Comparison of ENCODE assay signal across 8 cellular contexts in the genomic region with DNA sequence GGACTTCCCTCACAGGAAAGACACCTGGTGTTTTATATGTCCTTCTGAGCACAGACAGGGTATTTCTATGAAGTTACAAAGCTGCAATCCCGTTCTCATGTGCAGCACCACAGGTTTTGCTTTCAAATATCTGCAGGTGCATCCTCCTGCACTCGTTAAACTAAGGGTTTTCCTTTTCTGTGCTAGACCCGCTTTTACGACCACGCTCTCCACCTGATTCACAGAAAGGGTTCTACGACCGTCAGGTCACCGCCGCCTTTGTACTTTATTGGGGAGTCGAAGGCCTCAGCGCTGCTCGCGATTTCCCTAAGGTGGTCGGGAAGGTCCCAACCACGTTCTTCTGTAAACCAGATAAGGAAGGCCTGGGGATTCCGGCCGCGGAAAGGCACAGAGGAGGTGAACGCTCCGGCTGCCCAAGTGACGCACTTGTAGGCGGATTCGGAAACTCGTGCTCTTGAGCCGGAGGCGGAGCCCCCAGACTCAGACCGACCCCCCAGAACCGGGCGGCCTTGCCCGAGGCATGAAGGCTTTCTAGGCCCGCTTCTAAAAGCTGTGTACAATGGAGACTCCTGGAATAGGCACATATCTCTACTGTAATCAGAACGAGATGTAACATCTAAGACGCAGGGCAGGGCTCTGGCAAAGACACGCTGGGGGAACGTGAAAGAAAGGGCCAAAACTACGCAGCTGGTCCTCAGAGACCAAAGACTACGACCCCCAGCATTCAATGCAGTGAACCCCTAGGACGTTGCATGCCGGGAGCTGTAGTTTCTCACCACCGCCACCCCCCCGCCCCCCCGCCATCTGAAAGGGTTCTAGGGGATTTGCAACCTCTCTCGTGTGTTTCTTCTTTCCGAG. TPM values are rescaled to one million over a fixed set of nuclear protein-coding genes. Genes with fewer than 3 reads are reported as not detected.
DNase-seq lines count a peak whose midpoint lies in the region; ATAC-seq and TF ChIP-seq lines count a peak whose summit lies in the region.

No MANE protein-coding gene starts in this region.

- H3K9me3 Mint-ChIP-seq in T-helper 2 cell treated with Interferon-gamma antibody and Interleukin-4, amounts not matched to agents 5 μg/mL and 100 μg/mL, for 36 hours, result no peaks in the 10 kb centered on the region

- H3K27ac ChIP-seq in ascending aorta, result peak overlapping the region; percentile 95 to 97
- peak overlapping the region; percentile 98 for H3K27ac ChIP-seq in right cardiac atrium (ENCODE audit: low read length)
- peak overlapping the region; percentile 84 to 92 for H3K27ac ChIP-seq in prostate gland
- H3K27ac ChIP-seq in upper lobe of right lung, result peak overlapping the region; percentile 97

- H3K27me3 ChIP-seq in ascending aorta, result no peaks in the 10 kb centered on the region
- no peaks in the 10 kb centered on the region for H3K27me3 ChIP-seq in right cardiac atrium (ENCODE audit: control insufficient read depth, insufficient read depth)
- no peaks in the 10 kb centered on the region for H3K27me3 ChIP-seq in prostate gland (replicated peaks; ENCODE audit: insufficient read depth)
- no peaks in the 10 kb centered on the region for H3K27me3 ChIP-seq in upper lobe of right lung

- peaks cover 3 to 12% of the 10 kb centered on the region in 2 donors for H3K36me3 ChIP-seq in ascending aorta
- no peaks in the 10 kb centered on the region for H3K36me3 ChIP-seq in prostate gland
- peaks cover 19% of the 10 kb centered on the region for H3K36me3 ChIP-seq in upper lobe of right lung

- TF ChIP-seq CTCF in GM10266 (IDR thresholded peaks at IDR 0.05; ENCODE audit: control insufficient read depth, insufficient read depth, low read depth, missing control alignments) (no peak), ascending aorta (IDR thresholded peaks at IDR 0.05) (no peak), prostate gland (IDR thresholded peaks at IDR 0.05) (no peak), upper lobe of right lung (IDR thresholded peaks at IDR 0.05) (no peak)

- intact Hi-C loops in ascending aorta (cut with DNase I), result no loop called here
- intact Hi-C loops in right cardiac atrium (cut with DNase I), result no loop called here
- intact Hi-C loops in prostate gland (cut with DNase I), result no loop called here
- intact Hi-C loops in upper lobe of right lung (cut with DNase I), result no loop called here

- H3K27ac Mint-ChIP-seq in T-helper 2 cell treated with Interferon-gamma antibody and Interleukin-4, amounts not matched to agents 5 μg/mL and 100 μg/mL, for 36 hours, result peak overlapping the region; percentile 99

- H3K4me3 Mint-ChIP-seq in T-helper 2 cell treated with Interferon-gamma antibody and Interleukin-4, amounts not matched to agents 5 μg/mL and 100 μg/mL, for 36 hours, result peak overlapping the region; percentile 86

- H3K4me1 Mint-ChIP-seq in T-helper 2 cell treated with Interferon-gamma antibody and Interleukin-4, amounts not matched to agents 5 μg/mL and 100 μg/mL, for 36 hours (ENCODE audit: low read depth), result peaks cover 48% of the 10 kb centered on the region

- H3K36me3 Mint-ChIP-seq in T-helper 2 cell treated with Interferon-gamma antibody and Interleukin-4, amounts not matched to agents 5 μg/mL and 100 μg/mL, for 36 hours (ENCODE audit: low read depth), result peaks cover 39% of the 10 kb centered on the region

- under 1% methylated on average over 44 of the region's 44 CpGs for whole genome bisulfite sequencing in right cardiac atrium
- under 1% methylated on average over 43 of the region's 44 CpGs for WGBS in prostate gland

- peaks cover 9 to 22% of the 10 kb centered on the region in 2 donors for H3K4me1 ChIP-seq in ascending aorta
- no peaks in the 10 kb centered on the region for H3K4me1 ChIP-seq in right cardiac atrium (ENCODE audit: control insufficient read depth, insufficient read depth, low read length)
- no peaks in the 10 kb centered on the region for H3K4me1 ChIP-seq in prostate gland (replicated peaks)
- peaks cover 25% of the 10 kb centered on the region for H3K4me1 ChIP-seq in upper lobe of right lung

- H3K4me3 ChIP-seq in ascending aorta, result peak overlapping the region; percentile 58 to 99
- peak overlapping the region; percentile 71 for H3K4me3 ChIP-seq in right cardiac atrium (ENCODE audit: low read length)
- peak overlapping the region; percentile 45 to 67 for H3K4me3 ChIP-seq in prostate gland
- peak overlapping the region; percentile 60 for H3K4me3 ChIP-seq in upper lobe of right lung

- H3K9me3 ChIP-seq in ascending aorta (no peaks in the 10 kb centered on the region), right cardiac atrium (ENCODE audit: control insufficient read depth, low read length) (no peaks in the 10 kb centered on the region), prostate gland (no peaks in the 10 kb centered on the region), upper lobe of right lung (no peaks in the 10 kb centered on the region)

- peaks cover 3% of the 10 kb centered on the region for H3K27me3 Mint-ChIP-seq in T-helper 2 cell treated with Interferon-gamma antibody and Interleukin-4, amounts not matched to agents 5 μg/mL and 100 μg/mL, for 36 hours (ENCODE audit: low read depth)

- TF ChIP-seq POLR2A in prostate gland (IDR thresholded peaks at IDR 0.05), result peak; percentile 22

- ATAC-seq in HG02885 (IDR thresholded peaks at IDR 0.05; ENCODE audit: poor library complexity, unreplicated experiment), result peak; percentile 28
- peak; percentile 75 to 80 for ATAC-seq in right cardiac atrium
- ATAC-seq in upper lobe of right lung, result peak; percentile 74

- DNase-seq in GM10266 (ENCODE audit: extremely low spot score), result peak; percentile 77
- peak; percentile 94 for DNase-seq in NCI-H2029 (lab: John Stamatoyannopoulos, UW)
- peak; percentile 86 for DNase-seq in T-helper 2 cell treated with Interferon-gamma antibody and Interleukin-4, amounts not matched to agents 5 μg/mL and 100 μg/mL, for 36 hours (ENCODE audit: low spot score)
- DNase-seq in ascending aorta (ENCODE audit: low spot score in 2 of 2), result peak; percentile 12 to 92
- DNase-seq in right cardiac atrium, result peak; percentile 91 to 94 (median 93)
- DNase-seq in prostate gland (ENCODE audit: low spot score), result peak; percentile 90
- DNase-seq in upper lobe of right lung, result peak; percentile 93

RNA-seq across cellular contexts. Expression of a gene that starts 0.9 kb away (rescaled TPM):
- total RNA-seq in ascending aorta, result 250 TPM
- 100 to 1,000 TPM; 292 to 625 (median 497) TPM for total RNA-seq in right cardiac atrium
- 369 TPM for polyA plus RNA-seq in right cardiac atrium
- total RNA-seq in prostate gland, result 100 to 1,000 TPM; 300 to 652 TPM
- 676 TPM for total RNA-seq in upper lobe of right lung

RNA-seq across cellular contexts. Expression of a gene that starts 36.4 kb away (rescaled TPM):
- total RNA-seq in ascending aorta, result 11.8 TPM
- total RNA-seq in right cardiac atrium, result 10 to 100 TPM; 10.6 to 17.7 (median 12.4) TPM
- 9.8 TPM for polyA plus RNA-seq in right cardiac atrium
- 10 to 100 TPM; 11.6 to 12.1 TPM for total RNA-seq in prostate gland
- total RNA-seq in upper lobe of right lung, result 18.1 TPM

Comparison
In these comparisons a context has a peak if more than half of its experiments do, and no peak if none do; other contexts are left out.
1. Peak in every context shown above with its lines: DNase-seq, ATAC-seq, H3K4me3 ChIP-seq and H3K27ac ChIP-seq.